ENCODE assay signal across 3 cellular contexts in the genomic region with DNA sequence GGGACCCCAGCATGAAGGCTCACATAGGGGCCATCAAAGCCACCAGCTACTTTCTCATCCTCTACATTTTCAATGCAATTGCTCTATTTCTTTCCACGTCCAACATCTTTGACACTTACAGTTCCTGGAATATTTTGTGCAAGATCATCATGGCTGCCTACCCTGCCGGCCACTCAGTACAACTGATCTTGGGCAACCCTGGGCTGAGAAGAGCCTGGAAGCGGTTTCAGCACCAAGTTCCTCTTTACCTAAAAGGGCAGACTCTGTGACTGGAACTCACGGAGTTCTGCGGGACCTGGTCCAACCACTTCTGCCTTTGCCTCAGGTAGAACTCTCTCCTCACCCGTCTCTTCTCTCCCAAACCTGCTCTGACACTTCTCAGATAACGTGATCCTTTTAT.
TF ChIP-seq lines count a peak whose summit lies in the region.

No MANE protein-coding gene starts in this region.

TF ChIP-seq in liver, 16 proteins besides CTCF, POLR2A, EP300 and RAD21:
- TF ChIP-seq SP1 (IDR thresholded peaks at IDR 0.05), result no peak
- peak; percentile 49 for TF ChIP-seq YY1 (IDR thresholded peaks at IDR 0.05)

TF ChIP-seq in HepG2, 621 proteins besides CTCF, POLR2A, EP300 and RAD21:
- TF ChIP-seq, protein P1, sequence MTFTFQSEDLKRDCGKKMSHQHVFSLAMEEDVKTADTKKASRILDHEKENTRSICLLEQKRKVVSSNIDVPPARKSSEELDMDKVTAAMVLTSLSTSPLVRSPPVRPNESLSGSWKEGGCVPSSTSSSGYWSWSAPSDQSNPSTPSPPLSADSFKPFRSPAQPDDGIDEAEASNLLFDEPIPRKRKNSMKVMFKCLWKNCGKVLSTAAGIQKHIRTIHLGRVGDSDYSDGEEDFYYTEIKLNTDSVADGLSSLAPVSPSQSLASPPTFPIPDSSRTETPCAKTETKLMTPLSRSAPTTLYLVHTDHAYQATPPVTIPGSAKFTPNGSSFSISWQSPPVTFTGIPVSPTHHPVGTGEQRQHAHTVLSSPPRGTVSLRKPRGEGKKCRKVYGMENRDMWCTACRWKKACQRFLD (CRISPR knock-in tag; IDR thresholded peaks at IDR 0.05; ENCODE audit: borderline replicate concordance), result no peak
- TF ChIP-seq CEBPB (IDR thresholded peaks at IDR 0.05; ENCODE audit: borderline replicate concordance, low read depth, low read length) (no peak), ARNT (IDR thresholded peaks at IDR 0.05) (no peak), NKX3-1 (CRISPR knock-in tag; IDR thresholded peaks at IDR 0.05) (no peak), ZFP1 (CRISPR knock-in tag; IDR thresholded peaks at IDR 0.05) (no peak), ZNF12 (CRISPR knock-in tag; IDR thresholded peaks at IDR 0.05) (no peak), SRF (IDR thresholded peaks at IDR 0.05; ENCODE audit: low read depth, low read length) (no peak), MIER3 (CRISPR knock-in tag; IDR thresholded peaks at IDR 0.05; ENCODE audit: borderline replicate concordance) (no peak), KMT2B (CRISPR knock-in tag; IDR thresholded peaks at IDR 0.05) (no peak), SAFB2 (CRISPR knock-in tag; IDR thresholded peaks at IDR 0.05; ENCODE audit: borderline replicate concordance, low read depth) (no peak), NFIB (CRISPR knock-in tag; IDR thresholded peaks at IDR 0.05; ENCODE audit: borderline replicate concordance) (no peak)
- TF ChIP-seq, protein P2, sequence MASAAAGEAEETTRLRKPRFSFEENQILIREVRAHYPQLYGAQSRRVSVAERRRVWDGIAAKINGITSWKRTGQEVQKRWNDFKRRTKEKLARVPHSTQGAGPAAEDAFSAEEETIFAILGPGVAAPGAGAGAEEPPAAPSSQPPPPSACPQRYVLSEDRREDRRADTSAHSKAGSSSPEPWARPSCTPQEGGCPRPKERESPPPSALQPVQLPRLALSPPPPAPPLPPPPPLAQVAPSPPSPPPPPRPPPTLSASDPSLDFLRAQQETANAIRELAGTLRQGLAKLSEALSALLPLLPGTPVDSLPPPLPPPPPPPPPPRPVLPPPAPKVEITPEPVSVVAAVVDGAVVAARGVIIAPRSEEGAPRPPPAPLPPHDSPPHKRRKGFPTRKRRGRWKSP (CRISPR knock-in tag; IDR thresholded peaks at IDR 0.05), result no peak

TF ChIP-seq in K562, 482 proteins besides CTCF, POLR2A, EP300 and RAD21 (continues in another document):
- TF ChIP-seq ZNF347 (CRISPR knock-in tag; IDR thresholded peaks at IDR 0.05; ENCODE audit: low read depth) (no peak), ZBTB8A (IDR thresholded peaks at IDR 0.05; ENCODE audit: partially characterized antibody) (no peak), MAFG (tag; conservative IDR thresholded peaks at IDR 0.05) (peak; percentile 41), NR2C1 (IDR thresholded peaks at IDR 0.05) (no peak), NR2C1 (tag; IDR thresholded peaks at IDR 0.05) (no peak), YY1 (IDR thresholded peaks at IDR 0.05; ENCODE audit: borderline replicate concordance in 1 of 3, control insufficient read depth in 1 of 3, extremely low read depth in 1 of 3, insufficient read depth in 3 of 3, insufficient read length in 1 of 3, insufficient replicate concordance in 2 of 3, low read depth in 1 of 3, low read length in 2 of 3) (peak in 2 of 3 experiments; percentile 59 to 88), SPI1 (IDR thresholded peaks at IDR 0.05; ENCODE audit: borderline replicate concordance, low read depth, low read length) (0 out of 2 replicates have a peak, but pooled peaks have one; percentile 4), RBBP5 (IDR thresholded peaks at IDR 0.05; ENCODE audit: borderline replicate concordance, insufficient read depth, low read length, poor library complexity, severe bottlenecking) (no peak), ZNF41 (CRISPR knock-in tag; conservative IDR thresholded peaks at IDR 0.05) (no peak), ESRRA (IDR thresholded peaks at IDR 0.05; ENCODE audit: borderline replicate concordance, low read depth) (no peak), ZNF316 (IDR thresholded peaks at IDR 0.05) (peak; percentile 32; the same call in 1 of the 2 replicates)
- TF ChIP-seq, protein P3, sequence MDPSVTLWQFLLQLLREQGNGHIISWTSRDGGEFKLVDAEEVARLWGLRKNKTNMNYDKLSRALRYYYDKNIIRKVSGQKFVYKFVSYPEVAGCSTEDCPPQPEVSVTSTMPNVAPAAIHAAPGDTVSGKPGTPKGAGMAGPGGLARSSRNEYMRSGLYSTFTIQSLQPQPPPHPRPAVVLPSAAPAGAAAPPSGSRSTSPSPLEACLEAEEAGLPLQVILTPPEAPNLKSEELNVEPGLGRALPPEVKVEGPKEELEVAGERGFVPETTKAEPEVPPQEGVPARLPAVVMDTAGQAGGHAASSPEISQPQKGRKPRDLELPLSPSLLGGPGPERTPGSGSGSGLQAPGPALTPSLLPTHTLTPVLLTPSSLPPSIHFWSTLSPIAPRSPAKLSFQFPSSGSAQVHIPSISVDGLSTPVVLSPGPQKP (CRISPR knock-in tag; IDR thresholded peaks at IDR 0.05), result no peak
- TF ChIP-seq, protein P4, sequence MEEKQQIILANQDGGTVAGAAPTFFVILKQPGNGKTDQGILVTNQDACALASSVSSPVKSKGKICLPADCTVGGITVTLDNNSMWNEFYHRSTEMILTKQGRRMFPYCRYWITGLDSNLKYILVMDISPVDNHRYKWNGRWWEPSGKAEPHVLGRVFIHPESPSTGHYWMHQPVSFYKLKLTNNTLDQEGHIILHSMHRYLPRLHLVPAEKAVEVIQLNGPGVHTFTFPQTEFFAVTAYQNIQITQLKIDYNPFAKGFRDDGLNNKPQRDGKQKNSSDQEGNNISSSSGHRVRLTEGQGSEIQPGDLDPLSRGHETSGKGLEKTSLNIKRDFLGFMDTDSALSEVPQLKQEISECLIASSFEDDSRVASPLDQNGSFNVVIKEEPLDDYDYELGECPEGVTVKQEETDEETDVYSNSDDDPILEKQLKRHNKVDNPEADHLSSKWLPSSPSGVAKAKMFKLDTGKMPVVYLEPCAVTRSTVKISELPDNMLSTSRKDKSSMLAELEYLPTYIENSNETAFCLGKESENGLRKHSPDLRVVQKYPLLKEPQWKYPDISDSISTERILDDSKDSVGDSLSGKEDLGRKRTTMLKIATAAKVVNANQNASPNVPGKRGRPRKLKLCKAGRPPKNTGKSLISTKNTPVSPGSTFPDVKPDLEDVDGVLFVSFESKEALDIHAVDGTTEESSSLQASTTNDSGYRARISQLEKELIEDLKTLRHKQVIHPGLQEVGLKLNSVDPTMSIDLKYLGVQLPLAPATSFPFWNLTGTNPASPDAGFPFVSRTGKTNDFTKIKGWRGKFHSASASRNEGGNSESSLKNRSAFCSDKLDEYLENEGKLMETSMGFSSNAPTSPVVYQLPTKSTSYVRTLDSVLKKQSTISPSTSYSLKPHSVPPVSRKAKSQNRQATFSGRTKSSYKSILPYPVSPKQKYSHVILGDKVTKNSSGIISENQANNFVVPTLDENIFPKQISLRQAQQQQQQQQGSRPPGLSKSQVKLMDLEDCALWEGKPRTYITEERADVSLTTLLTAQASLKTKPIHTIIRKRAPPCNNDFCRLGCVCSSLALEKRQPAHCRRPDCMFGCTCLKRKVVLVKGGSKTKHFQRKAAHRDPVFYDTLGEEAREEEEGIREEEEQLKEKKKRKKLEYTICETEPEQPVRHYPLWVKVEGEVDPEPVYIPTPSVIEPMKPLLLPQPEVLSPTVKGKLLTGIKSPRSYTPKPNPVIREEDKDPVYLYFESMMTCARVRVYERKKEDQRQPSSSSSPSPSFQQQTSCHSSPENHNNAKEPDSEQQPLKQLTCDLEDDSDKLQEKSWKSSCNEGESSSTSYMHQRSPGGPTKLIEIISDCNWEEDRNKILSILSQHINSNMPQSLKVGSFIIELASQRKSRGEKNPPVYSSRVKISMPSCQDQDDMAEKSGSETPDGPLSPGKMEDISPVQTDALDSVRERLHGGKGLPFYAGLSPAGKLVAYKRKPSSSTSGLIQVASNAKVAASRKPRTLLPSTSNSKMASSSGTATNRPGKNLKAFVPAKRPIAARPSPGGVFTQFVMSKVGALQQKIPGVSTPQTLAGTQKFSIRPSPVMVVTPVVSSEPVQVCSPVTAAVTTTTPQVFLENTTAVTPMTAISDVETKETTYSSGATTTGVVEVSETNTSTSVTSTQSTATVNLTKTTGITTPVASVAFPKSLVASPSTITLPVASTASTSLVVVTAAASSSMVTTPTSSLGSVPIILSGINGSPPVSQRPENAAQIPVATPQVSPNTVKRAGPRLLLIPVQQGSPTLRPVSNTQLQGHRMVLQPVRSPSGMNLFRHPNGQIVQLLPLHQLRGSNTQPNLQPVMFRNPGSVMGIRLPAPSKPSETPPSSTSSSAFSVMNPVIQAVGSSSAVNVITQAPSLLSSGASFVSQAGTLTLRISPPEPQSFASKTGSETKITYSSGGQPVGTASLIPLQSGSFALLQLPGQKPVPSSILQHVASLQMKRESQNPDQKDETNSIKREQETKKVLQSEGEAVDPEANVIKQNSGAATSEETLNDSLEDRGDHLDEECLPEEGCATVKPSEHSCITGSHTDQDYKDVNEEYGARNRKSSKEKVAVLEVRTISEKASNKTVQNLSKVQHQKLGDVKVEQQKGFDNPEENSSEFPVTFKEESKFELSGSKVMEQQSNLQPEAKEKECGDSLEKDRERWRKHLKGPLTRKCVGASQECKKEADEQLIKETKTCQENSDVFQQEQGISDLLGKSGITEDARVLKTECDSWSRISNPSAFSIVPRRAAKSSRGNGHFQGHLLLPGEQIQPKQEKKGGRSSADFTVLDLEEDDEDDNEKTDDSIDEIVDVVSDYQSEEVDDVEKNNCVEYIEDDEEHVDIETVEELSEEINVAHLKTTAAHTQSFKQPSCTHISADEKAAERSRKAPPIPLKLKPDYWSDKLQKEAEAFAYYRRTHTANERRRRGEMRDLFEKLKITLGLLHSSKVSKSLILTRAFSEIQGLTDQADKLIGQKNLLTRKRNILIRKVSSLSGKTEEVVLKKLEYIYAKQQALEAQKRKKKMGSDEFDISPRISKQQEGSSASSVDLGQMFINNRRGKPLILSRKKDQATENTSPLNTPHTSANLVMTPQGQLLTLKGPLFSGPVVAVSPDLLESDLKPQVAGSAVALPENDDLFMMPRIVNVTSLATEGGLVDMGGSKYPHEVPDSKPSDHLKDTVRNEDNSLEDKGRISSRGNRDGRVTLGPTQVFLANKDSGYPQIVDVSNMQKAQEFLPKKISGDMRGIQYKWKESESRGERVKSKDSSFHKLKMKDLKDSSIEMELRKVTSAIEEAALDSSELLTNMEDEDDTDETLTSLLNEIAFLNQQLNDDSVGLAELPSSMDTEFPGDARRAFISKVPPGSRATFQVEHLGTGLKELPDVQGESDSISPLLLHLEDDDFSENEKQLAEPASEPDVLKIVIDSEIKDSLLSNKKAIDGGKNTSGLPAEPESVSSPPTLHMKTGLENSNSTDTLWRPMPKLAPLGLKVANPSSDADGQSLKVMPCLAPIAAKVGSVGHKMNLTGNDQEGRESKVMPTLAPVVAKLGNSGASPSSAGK (IDR thresholded peaks at IDR 0.05), result no peak
- TF ChIP-seq, protein P5, sequence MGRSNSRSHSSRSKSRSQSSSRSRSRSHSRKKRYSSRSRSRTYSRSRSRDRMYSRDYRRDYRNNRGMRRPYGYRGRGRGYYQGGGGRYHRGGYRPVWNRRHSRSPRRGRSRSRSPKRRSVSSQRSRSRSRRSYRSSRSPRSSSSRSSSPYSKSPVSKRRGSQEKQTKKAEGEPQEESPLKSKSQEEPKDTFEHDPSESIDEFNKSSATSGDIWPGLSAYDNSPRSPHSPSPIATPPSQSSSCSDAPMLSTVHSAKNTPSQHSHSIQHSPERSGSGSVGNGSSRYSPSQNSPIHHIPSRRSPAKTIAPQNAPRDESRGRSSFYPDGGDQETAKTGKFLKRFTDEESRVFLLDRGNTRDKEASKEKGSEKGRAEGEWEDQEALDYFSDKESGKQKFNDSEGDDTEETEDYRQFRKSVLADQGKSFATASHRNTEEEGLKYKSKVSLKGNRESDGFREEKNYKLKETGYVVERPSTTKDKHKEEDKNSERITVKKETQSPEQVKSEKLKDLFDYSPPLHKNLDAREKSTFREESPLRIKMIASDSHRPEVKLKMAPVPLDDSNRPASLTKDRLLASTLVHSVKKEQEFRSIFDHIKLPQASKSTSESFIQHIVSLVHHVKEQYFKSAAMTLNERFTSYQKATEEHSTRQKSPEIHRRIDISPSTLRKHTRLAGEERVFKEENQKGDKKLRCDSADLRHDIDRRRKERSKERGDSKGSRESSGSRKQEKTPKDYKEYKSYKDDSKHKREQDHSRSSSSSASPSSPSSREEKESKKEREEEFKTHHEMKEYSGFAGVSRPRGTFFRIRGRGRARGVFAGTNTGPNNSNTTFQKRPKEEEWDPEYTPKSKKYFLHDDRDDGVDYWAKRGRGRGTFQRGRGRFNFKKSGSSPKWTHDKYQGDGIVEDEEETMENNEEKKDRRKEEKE (IDR thresholded peaks at IDR 0.05; ENCODE audit: borderline replicate concordance in 1 of 2, control insufficient read depth in 1 of 2, low read depth in 2 of 2, low read length in 1 of 2), result no peak
- TF ChIP-seq, protein P6, sequence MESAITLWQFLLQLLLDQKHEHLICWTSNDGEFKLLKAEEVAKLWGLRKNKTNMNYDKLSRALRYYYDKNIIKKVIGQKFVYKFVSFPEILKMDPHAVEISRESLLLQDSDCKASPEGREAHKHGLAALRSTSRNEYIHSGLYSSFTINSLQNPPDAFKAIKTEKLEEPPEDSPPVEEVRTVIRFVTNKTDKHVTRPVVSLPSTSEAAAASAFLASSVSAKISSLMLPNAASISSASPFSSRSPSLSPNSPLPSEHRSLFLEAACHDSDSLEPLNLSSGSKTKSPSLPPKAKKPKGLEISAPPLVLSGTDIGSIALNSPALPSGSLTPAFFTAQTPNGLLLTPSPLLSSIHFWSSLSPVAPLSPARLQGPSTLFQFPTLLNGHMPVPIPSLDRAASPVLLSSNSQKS (CRISPR knock-in tag; IDR thresholded peaks at IDR 0.05), result no peak
- TF ChIP-seq, protein P7, sequence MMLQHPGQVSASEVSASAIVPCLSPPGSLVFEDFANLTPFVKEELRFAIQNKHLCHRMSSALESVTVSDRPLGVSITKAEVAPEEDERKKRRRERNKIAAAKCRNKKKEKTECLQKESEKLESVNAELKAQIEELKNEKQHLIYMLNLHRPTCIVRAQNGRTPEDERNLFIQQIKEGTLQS (IDR thresholded peaks at IDR 0.05), result no peak
- TF ChIP-seq, protein P7 (CRISPR knock-in tag; conservative IDR thresholded peaks at IDR 0.05), result no peak
- TF ChIP-seq, protein P8, sequence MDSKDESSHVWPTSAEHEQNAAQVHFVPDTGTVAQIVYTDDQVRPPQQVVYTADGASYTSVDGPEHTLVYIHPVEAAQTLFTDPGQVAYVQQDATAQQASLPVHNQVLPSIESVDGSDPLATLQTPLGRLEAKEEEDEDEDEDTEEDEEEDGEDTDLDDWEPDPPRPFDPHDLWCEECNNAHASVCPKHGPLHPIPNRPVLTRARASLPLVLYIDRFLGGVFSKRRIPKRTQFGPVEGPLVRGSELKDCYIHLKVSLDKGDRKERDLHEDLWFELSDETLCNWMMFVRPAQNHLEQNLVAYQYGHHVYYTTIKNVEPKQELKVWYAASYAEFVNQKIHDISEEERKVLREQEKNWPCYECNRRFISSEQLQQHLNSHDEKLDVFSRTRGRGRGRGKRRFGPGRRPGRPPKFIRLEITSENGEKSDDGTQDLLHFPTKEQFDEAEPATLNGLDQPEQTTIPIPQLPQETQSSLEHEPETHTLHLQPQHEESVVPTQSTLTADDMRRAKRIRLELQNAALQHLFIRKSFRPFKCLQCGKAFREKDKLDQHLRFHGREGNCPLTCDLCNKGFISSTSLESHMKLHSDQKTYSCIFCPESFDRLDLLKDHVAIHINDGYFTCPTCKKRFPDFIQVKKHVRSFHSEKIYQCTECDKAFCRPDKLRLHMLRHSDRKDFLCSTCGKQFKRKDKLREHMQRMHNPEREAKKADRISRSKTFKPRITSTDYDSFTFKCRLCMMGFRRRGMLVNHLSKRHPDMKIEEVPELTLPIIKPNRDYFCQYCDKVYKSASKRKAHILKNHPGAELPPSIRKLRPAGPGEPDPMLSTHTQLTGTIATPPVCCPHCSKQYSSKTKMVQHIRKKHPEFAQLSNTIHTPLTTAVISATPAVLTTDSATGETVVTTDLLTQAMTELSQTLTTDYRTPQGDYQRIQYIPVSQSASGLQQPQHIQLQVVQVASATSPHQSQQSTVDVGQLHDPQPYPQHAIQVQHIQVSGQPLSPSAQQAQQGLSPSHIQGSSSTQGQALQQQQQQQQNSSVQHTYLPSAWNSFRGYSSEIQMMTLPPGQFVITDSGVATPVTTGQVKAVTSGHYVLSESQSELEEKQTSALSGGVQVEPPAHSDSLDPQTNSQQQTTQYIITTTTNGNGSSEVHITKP (IDR thresholded peaks at IDR 0.05; ENCODE audit: partially characterized antibody), result no peak
